ENCODE assay signal across 1 cellular context in the genomic region with DNA sequence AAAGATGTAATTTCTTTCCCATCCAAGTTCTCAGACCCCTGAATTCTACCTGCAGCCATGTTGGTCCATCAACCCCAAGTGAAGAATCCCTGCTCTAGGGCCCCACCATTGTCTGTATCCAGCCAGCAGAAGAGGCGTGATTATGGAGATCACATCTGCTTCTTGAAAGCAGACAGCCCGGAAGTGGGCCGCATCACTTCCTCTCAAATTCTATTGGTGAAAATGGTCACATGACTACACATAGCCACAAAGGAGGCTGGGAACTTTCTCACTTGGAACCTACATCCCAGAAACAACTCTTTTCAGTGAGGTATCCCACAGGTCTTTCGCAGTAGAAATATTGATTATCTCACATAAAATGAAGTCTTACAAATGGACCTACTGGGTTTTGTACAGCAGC.
TF ChIP-seq lines count a peak whose summit lies in the region.

No MANE protein-coding gene starts in this region.

TF ChIP-seq in K562, 482 proteins besides CTCF, POLR2A, EP300 and RAD21 (continued from another document):
- TF ChIP-seq, protein P1, sequence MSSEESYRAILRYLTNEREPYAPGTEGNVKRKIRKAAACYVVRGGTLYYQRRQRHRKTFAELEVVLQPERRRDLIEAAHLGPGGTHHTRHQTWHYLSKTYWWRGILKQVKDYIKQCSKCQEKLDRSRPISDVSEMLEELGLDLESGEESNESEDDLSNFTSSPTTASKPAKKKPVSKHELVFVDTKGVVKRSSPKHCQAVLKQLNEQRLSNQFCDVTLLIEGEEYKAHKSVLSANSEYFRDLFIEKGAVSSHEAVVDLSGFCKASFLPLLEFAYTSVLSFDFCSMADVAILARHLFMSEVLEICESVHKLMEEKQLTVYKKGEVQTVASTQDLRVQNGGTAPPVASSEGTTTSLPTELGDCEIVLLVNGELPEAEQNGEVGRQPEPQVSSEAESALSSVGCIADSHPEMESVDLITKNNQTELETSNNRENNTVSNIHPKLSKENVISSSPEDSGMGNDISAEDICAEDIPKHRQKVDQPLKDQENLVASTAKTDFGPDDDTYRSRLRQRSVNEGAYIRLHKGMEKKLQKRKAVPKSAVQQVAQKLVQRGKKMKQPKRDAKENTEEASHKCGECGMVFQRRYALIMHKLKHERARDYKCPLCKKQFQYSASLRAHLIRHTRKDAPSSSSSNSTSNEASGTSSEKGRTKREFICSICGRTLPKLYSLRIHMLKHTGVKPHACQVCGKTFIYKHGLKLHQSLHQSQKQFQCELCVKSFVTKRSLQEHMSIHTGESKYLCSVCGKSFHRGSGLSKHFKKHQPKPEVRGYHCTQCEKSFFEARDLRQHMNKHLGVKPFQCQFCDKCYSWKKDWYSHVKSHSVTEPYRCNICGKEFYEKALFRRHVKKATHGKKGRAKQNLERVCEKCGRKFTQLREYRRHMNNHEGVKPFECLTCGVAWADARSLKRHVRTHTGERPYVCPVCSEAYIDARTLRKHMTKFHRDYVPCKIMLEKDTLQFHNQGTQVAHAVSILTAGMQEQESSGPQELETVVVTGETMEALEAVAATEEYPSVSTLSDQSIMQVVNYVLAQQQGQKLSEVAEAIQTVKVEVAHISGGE (CRISPR knock-in tag; IDR thresholded peaks at IDR 0.05): no peak
- no peak for TF ChIP-seq FOXO4 (CRISPR knock-in tag; IDR thresholded peaks at IDR 0.05)
- TF ChIP-seq, protein P2, sequence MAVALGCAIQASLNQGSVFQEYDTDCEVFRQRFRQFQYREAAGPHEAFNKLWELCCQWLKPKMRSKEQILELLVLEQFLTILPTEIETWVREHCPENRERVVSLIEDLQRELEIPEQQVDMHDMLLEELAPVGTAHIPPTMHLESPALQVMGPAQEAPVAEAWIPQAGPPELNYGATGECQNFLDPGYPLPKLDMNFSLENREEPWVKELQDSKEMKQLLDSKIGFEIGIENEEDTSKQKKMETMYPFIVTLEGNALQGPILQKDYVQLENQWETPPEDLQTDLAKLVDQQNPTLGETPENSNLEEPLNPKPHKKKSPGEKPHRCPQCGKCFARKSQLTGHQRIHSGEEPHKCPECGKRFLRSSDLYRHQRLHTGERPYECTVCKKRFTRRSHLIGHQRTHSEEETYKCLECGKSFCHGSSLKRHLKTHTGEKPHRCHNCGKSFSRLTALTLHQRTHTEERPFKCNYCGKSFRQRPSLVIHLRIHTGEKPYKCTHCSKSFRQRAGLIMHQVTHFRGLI (CRISPR knock-in tag; IDR thresholded peaks at IDR 0.05): no peak
- TF ChIP-seq, protein P3, sequence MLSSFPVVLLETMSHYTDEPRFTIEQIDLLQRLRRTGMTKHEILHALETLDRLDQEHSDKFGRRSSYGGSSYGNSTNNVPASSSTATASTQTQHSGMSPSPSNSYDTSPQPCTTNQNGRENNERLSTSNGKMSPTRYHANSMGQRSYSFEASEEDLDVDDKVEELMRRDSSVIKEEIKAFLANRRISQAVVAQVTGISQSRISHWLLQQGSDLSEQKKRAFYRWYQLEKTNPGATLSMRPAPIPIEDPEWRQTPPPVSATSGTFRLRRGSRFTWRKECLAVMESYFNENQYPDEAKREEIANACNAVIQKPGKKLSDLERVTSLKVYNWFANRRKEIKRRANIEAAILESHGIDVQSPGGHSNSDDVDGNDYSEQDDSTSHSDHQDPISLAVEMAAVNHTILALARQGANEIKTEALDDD (IDR thresholded peaks at IDR 0.05): no peak
- TF ChIP-seq STAG1 (CRISPR knock-in tag; IDR thresholded peaks at IDR 0.05; ENCODE audit: borderline replicate concordance): no peak
- TF ChIP-seq NCOA4 (IDR thresholded peaks at IDR 0.05; ENCODE audit: partially characterized antibody): no peak
- TF ChIP-seq ZBTB40 (IDR thresholded peaks at IDR 0.05): peak; percentile 71
- no peak for TF ChIP-seq ZBTB40 (CRISPR knock-in tag; IDR thresholded peaks at IDR 0.05)
- no peak for TF ChIP-seq GABPB2 (CRISPR knock-in tag; conservative IDR thresholded peaks at IDR 0.05)
- TF ChIP-seq ETS1 (conservative IDR thresholded peaks at IDR 0.05; ENCODE audit: control insufficient read depth, low read depth, low read length): no peak
- TF ChIP-seq NFYB (IDR thresholded peaks at IDR 0.05; ENCODE audit: extremely low read depth, insufficient read length): peak; percentile 74
- TF ChIP-seq ZNF184 (CRISPR knock-in tag; IDR thresholded peaks at IDR 0.05): no peak
- peak; percentile 89 for TF ChIP-seq TOE1 (IDR thresholded peaks at IDR 0.05; ENCODE audit: borderline replicate concordance)
- TF ChIP-seq TOE1 (CRISPR knock-in tag; IDR thresholded peaks at IDR 0.05; ENCODE audit: borderline replicate concordance, low read depth): no peak
- TF ChIP-seq NR2C1 (IDR thresholded peaks at IDR 0.05): no peak
- no peak for TF ChIP-seq NR2C1 (tag; IDR thresholded peaks at IDR 0.05)
- no peak for TF ChIP-seq BCOR (IDR thresholded peaks at IDR 0.05)
- TF ChIP-seq, protein P4, sequence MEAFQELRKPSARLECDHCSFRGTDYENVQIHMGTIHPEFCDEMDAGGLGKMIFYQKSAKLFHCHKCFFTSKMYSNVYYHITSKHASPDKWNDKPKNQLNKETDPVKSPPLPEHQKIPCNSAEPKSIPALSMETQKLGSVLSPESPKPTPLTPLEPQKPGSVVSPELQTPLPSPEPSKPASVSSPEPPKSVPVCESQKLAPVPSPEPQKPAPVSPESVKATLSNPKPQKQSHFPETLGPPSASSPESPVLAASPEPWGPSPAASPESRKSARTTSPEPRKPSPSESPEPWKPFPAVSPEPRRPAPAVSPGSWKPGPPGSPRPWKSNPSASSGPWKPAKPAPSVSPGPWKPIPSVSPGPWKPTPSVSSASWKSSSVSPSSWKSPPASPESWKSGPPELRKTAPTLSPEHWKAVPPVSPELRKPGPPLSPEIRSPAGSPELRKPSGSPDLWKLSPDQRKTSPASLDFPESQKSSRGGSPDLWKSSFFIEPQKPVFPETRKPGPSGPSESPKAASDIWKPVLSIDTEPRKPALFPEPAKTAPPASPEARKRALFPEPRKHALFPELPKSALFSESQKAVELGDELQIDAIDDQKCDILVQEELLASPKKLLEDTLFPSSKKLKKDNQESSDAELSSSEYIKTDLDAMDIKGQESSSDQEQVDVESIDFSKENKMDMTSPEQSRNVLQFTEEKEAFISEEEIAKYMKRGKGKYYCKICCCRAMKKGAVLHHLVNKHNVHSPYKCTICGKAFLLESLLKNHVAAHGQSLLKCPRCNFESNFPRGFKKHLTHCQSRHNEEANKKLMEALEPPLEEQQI (IDR thresholded peaks at IDR 0.05): no peak
- no peak for TF ChIP-seq GTF2A2 (tag; IDR thresholded peaks at IDR 0.05)
- TF ChIP-seq RB1 (IDR thresholded peaks at IDR 0.05; ENCODE audit: low read depth): no peak
- TF ChIP-seq, protein P5, sequence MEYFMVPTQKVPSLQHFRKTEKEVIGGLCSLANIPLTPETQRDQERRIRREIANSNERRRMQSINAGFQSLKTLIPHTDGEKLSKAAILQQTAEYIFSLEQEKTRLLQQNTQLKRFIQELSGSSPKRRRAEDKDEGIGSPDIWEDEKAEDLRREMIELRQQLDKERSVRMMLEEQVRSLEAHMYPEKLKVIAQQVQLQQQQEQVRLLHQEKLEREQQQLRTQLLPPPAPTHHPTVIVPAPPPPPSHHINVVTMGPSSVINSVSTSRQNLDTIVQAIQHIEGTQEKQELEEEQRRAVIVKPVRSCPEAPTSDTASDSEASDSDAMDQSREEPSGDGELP (CRISPR knock-in tag; IDR thresholded peaks at IDR 0.05; ENCODE audit: borderline replicate concordance): no peak
- TF ChIP-seq GABPA (tag; conservative IDR thresholded peaks at IDR 0.05; ENCODE audit: low read depth): peak; percentile 75
